Comparison of ENCODE assay signal across 8 cellular contexts in the genomic region with DNA sequence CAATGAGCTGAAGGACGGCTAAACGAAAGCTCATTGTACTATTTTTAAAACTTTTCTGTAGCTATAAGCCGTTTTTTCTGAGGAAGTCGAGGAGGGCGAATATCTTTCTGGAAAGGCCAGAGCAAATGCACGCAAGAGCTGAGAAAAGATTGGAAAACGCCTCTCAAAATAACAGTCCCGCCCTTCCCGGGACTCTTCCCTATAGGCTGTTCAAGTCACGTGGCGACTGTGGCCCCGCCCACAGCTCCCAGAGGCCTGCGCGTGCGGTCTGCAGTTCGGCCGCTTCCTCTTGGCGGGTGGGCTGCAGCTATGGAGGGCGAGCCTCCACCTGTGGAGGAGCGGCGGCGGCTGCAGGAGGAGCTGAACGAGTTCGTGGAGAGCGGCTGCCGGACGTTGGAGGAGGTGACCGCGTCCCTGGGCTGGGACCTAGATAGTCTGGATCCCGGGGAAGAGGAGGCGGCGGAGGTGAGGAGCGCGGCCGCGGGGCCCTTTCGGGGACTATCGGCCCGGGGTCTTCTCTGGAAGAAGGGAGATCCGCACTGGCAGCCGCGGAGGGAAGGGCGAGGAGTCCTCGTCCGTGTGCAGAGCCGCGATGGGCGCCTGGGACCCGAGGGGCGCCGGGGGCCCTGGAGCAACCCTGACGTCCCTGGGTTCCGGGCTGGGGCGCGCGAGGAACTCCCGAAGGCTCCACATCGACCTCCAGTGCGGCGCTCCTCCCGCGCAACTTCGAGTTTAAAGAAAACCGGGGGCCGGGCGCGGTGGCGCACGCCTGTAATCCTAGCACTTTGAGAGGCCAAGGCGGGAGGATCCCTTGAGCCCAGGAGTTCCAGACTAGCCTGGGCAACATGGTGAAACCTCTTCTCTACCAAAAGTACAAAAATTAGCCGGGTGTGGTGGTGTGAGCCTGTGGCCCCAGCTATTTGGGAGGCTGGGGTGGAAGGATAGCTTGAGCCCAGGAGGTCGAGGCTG. TPM values are rescaled to one million over a fixed set of nuclear protein-coding genes. Genes with fewer than 3 reads are reported as not detected.
DNase-seq lines count a peak whose midpoint lies in the region; ATAC-seq and TF ChIP-seq lines count a peak whose summit lies in the region.

A gene with protein sequence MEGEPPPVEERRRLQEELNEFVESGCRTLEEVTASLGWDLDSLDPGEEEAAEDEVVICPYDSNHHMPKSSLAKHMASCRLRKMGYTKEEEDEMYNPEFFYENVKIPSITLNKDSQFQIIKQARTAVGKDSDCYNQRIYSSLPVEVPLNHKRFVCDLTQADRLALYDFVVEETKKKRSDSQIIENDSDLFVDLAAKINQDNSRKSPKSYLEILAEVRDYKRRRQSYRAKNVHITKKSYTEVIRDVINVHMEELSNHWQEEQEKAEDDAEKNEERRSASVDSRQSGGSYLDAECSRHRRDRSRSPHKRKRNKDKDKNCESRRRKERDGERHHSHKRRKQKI (plus strand): TSS at position 250 of the 969 bp plus-strand sequence. CDS start 60 bp downstream, at position 310.

- H3K9me3 Mint-ChIP-seq in activated T-cell treated with anti-CD3 and anti-CD28 coated beads, Interleukin-2, amount 50 U/mL, for 4 hours = no peaks in the 10 kb centered on the region

- DNase-seq in DMS53 (lab: John Stamatoyannopoulos, UW) (peak; percentile 95), KG1 (lab: John Stamatoyannopoulos, UW) (peak; percentile 83), Panc1 (ENCODE audit: low read depth, low spot score) (peak; percentile 58), esophagus squamous epithelium (lab: John Stamatoyannopoulos, UW) (peak; percentile 68), myocyte (ENCODE audit: low read depth) (peak; percentile 95)
- peak; percentile 88 for DNase-seq in activated T-cell treated with anti-CD3 and anti-CD28 coated beads, Interleukin-2, amount 50 U/mL, for 4 hours
- DNase-seq in stimulated activated CD8-positive, alpha-beta memory T cell treated with anti-CD3 and anti-CD28 coated beads, Interleukin-7, amount 100 ng/mL, for 48 hours (ENCODE audit: extremely low read depth in 1 of 2, low read depth in 1 of 2) = peak; percentile 83 to 89

- peak in 3 of 4 donors; percentile 42 to 71 (median 62) for TF ChIP-seq POLR2A in esophagus squamous epithelium (IDR thresholded peaks at IDR 0.05)

- POLR2A ChIA-PET in Panc1 (lab: Charles Lee) = interaction anchor here (0.6 to 0.7 kb wide), 2 partner anchors 82 to 122 kb away, joined by 3 to 4 read pairs; no protein-coding TSS in a partner anchor

- H3K4me3 ChIP-seq in Panc1 (ENCODE audit: low read depth in 2 of 2, low read length in 2 of 2) (peak within 1 kb of the TSS; percentile 76 to 94), esophagus squamous epithelium (peak within 1 kb of the TSS; percentile 80 to 99 (median 92))

- H3K36me3 ChIP-seq in Panc1 (ENCODE audit: control insufficient read depth, insufficient read depth, low read length) (peaks cover 16% of the 10 kb centered on the region), esophagus squamous epithelium (peaks cover 3 to 32% (median 5%) of the 10 kb centered on the region in 3 donors)

- no TSS peak for BruUV-seq in Panc1 (replicated peaks; lab: Mats Ljungman, UMichigan)

- in situ Hi-C loops in Panc1 (cut with HindIII; ENCODE audit: low pct_unique_long_range_greater_than_20kb, low sequenced_read_pairs) = no loop called here

- peaks cover 8% of the 10 kb centered on the region for H3K4me1 ChIP-seq in Panc1 (ENCODE audit: control insufficient read depth, insufficient read depth, low read length)
- peaks cover 0 to 58% (median 15%) of the 10 kb centered on the region in 3 donors for H3K4me1 ChIP-seq in esophagus squamous epithelium

- H3K36me3 Mint-ChIP-seq in activated T-cell treated with anti-CD3 and anti-CD28 coated beads, Interleukin-2, amount 50 U/mL, for 4 hours (ENCODE audit: insufficient read depth) = peaks cover 8% of the 10 kb centered on the region

- H3K27ac ChIP-seq in Panc1 (ENCODE audit: low read length) = peak within 1 kb of the TSS; percentile 91
- peak within 1 kb of the TSS; percentile 77 to 84 (median 84) for H3K27ac ChIP-seq in esophagus squamous epithelium

- peaks cover 37% of the 10 kb centered on the region for H3K4me1 Mint-ChIP-seq in activated T-cell treated with anti-CD3 and anti-CD28 coated beads, Interleukin-2, amount 50 U/mL, for 4 hours (ENCODE audit: low read depth)

- TF ChIP-seq CTCF in Panc1 (IDR thresholded peaks at IDR 0.05) (no peak), esophagus squamous epithelium (IDR thresholded peaks at IDR 0.05) (peak in 2 of 6 experiments; percentile 3 to 5)

- peak within 1 kb of the TSS; percentile 100 for H3K4me3 Mint-ChIP-seq in activated T-cell treated with anti-CD3 and anti-CD28 coated beads, Interleukin-2, amount 50 U/mL, for 4 hours

- H3K27me3 ChIP-seq in Panc1 (ENCODE audit: control insufficient read depth, insufficient read depth, low read length) (no peaks in the 10 kb centered on the region; the same call in 1 of the 2 replicates), esophagus squamous epithelium (no peaks in the 10 kb centered on the region)

- H3K27me3 Mint-ChIP-seq in activated T-cell treated with anti-CD3 and anti-CD28 coated beads, Interleukin-2, amount 50 U/mL, for 4 hours (ENCODE audit: low read depth) = no peaks in the 10 kb centered on the region

- no peaks in the 10 kb centered on the region for H3K9me3 ChIP-seq in Panc1 (ENCODE audit: control insufficient read depth, insufficient read depth, low read depth, low read length)
- no peaks in the 10 kb centered on the region for H3K9me3 ChIP-seq in esophagus squamous epithelium

- CTCF ChIA-PET in Panc1 (lab: Charles Lee) = interaction anchor here (0.6 kb wide), 1 partner anchor 255 kb away, joined by 4 read pairs; no protein-coding TSS in a partner anchor

- peak; percentile 100 for ATAC-seq in GM21723 (IDR thresholded peaks at IDR 0.05; ENCODE audit: unreplicated experiment)
- peak; percentile 100 for ATAC-seq in Panc1
- peak; percentile 99 for ATAC-seq in activated T-cell treated with anti-CD3 and anti-CD28 coated beads, Interleukin-2, amount 50 U/mL, for 4 hours

- intact Hi-C loops in Panc1 (cut with micrococcal nuclease; ENCODE audit: unreplicated experiment) = no loop called here
- intact Hi-C loops in esophagus squamous epithelium (cut with DNase I) = loop anchor here (10.0 kb wide), 1 partner anchor 165 kb away; no protein-coding TSS in a partner anchor

- 1 to 2% methylated on average over 11 to 20 of the region's 72 CpGs for WGBS in esophagus squamous epithelium, 2 donors

RNA-seq across cellular contexts. Expression of the gene that starts here (rescaled TPM):
- total RNA-seq in Panc1 (2021; ENCODE audit: unreplicated experiment) (10.7 TPM), esophagus squamous epithelium (10 to 100 TPM in 1 of 4 donors, 1 to 10 TPM in 3; 5.3 to 11.6 (median 8.7) TPM), myocyte (22.2 and 25.4 TPM in 2 replicates)
- 5.6 TPM for polyA plus RNA-seq in Panc1 (2012; ENCODE audit: insufficient read length)
- 10 to 100 TPM; 12.2 to 14.2 (median 12.5) TPM for total RNA-seq in activated T-cell treated with anti-CD3 and anti-CD28 coated beads, Interleukin-2, amount 50 U/mL, for 4 hours
- 5.9 TPM for polyA plus RNA-seq in myocyte (2012)

Comparison
In these comparisons a context has a peak if more than half of its experiments do, and no peak if none do; other contexts are left out.
1. Peak in every context shown above with its lines: DNase-seq, ATAC-seq, H3K4me3 ChIP-seq and H3K27ac ChIP-seq.